20 cellular contexts compared by ENCODE assay signal in genomic region chr9:38277601-38278200, GRCh38.
DNase-seq lines count a peak whose midpoint lies in the region; ATAC-seq and TF ChIP-seq lines count a peak whose summit lies in the region.
"Had no signal": no experiment of that assay in that cellular context is flagged by ENCODE, and none has a peak within 500 bp of the region (broad histone marks: within the 10 kb centered on the region; RNA-seq: fewer than 3 reads in every experiment).

No MANE protein-coding gene starts in this region.

- H3K4me3 ChIP-seq in foreskin fibroblast (ENCODE audit: low read depth in 1 of 2, low read length in 2 of 2), result no peak overlapping the region
- H3K4me3 ChIP-seq: K562, pancreas, right lobe of liver had no signal

- in situ Hi-C loops in Caki2 (cut with HindIII; ENCODE audit: low pct_unique_long_range_greater_than_20kb, low sequenced_read_pairs), result no loop called here

- ATAC-seq in left colon, result peak; percentile 73
- ATAC-seq in GM18870 (IDR thresholded peaks at IDR 0.05; ENCODE audit: unreplicated experiment), result no peak
- ATAC-seq in HG02973 (IDR thresholded peaks at IDR 0.05; ENCODE audit: unreplicated experiment), result no peak
- ATAC-seq: foreskin keratinocyte; K562; naive thymus-derived CD4-positive, alpha-beta T cell; pancreas; right lobe of liver had no signal

- intact Hi-C loops in left colon (cut with DNase I, micrococcal nuclease), result no loop called here

- DNase-seq in Caki2 (ENCODE audit: low read depth), result peak; percentile 4
- peak; percentile 48 for DNase-seq in HT1080 (ENCODE audit: low read depth)
- peak; percentile 50 for DNase-seq in SW480 (ENCODE audit: low spot score)
- peak; percentile 31 to 32 for DNase-seq in left colon
- no peak for DNase-seq in foreskin fibroblast
- no peak for DNase-seq in cerebellar cortex (ENCODE audit: low spot score)
- DNase-seq: ACHN; activated effector memory CD4-positive, alpha-beta T cell treated with Interleukin-2 at 50 U/mL for 16 hours; C1 segment of cervical spinal cord; GDM1; mammary epithelial cell; NCI-H1092 treated with DMSO at 0.1 percent for 48 hours; NCI-H2081; pancreas had no signal

- TF ChIP-seq CTCF in foreskin fibroblast (IDR thresholded peaks at IDR 0.05; ENCODE audit: low read depth, low read length), result no peak

Comparison
In these comparisons a context has a peak if more than half of its experiments do, and no peak if none do; other contexts are left out.
1. DNase-seq: peak in Caki2 (single experiment), HT1080 (single experiment), SW480 (single experiment) and left colon (2 of 2); none in foreskin fibroblast (0 of 2) and cerebellar cortex (single experiment).